Comparison of ENCODE assay signal across 1 cellular context in the genomic region with DNA sequence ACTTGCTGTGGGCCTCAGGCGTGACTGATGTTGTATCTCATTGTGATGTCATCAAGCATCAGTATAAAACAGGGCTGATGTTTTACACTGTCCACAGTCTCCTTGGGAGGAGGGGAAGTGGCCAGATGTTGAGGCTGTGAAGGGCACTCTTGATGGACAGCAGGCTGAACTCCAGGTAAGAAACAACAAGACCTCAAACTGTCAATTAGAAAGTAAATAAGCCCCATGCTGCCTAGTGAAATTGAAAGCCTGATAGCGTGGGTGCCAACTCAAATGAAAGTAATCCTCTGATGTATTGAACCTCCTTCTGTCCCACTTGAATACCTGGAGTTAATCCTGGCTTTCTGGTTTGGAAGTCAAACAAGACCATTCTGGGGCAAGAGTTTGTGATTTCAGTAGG.
TF ChIP-seq lines count a peak whose summit lies in the region.

No MANE protein-coding gene starts in this region.

TF ChIP-seq in A549, 52 proteins besides CTCF, POLR2A, EP300 and RAD21 (continued from another document):
- TF ChIP-seq RNF2 (IDR thresholded peaks at IDR 0.05; ENCODE audit: borderline replicate concordance, low read depth) = no peak
- TF ChIP-seq, protein P1, sequence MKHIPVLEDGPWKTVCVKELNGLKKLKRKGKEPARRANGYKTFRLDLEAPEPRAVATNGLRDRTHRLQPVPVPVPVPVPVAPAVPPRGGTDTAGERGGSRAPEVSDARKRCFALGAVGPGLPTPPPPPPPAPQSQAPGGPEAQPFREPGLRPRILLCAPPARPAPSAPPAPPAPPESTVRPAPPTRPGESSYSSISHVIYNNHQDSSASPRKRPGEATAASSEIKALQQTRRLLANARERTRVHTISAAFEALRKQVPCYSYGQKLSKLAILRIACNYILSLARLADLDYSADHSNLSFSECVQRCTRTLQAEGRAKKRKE (CRISPR knock-in tag; IDR thresholded peaks at IDR 0.05; ENCODE audit: low read depth) = no peak
- TF ChIP-seq ZC3H11A (IDR thresholded peaks at IDR 0.05) = no peak
- no peak for TF ChIP-seq HOXB13 (CRISPR knock-in tag; IDR thresholded peaks at IDR 0.05; ENCODE audit: low read depth)
- TF ChIP-seq, protein P2, sequence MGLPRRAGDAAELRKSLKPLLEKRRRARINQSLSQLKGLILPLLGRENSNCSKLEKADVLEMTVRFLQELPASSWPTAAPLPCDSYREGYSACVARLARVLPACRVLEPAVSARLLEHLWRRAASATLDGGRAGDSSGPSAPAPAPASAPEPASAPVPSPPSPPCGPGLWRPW (IDR thresholded peaks at IDR 0.05) = no peak
- no peak for TF ChIP-seq NFE2L2 (conservative IDR thresholded peaks at IDR 0.05; ENCODE audit: low read length)
- TF ChIP-seq ZSCAN20 (CRISPR knock-in tag; IDR thresholded peaks at IDR 0.05) = no peak
- TF ChIP-seq MYC (IDR thresholded peaks at IDR 0.05; ENCODE audit: borderline replicate concordance, low read length) = no peak
- no peak for TF ChIP-seq CBX8 (IDR thresholded peaks at IDR 0.05)
